ENCODE assay signal across 10 cellular contexts in the genomic region with DNA sequence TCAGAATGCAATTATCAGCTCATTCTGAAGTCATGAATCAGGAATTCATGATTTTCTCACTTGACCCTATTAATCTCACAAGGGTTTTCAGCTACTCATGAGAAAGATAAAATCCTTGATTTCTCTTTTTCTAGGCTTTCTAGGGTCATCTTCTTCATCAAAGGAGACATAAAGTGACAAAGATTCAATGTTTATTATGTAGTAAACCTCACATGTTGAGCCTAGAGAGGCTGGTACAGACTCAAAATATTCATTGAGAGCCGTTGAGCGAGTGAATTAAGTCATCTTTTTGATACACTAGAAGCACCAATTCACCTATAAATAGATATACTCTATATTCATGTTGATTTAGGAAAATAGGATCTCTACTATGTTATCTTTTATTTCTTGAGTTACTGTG.
DNase-seq lines count a peak whose midpoint lies in the region; ATAC-seq and TF ChIP-seq lines count a peak whose summit lies in the region.
"Had no signal": no experiment of that assay in that cellular context is flagged by ENCODE, and none has a peak within 500 bp of the region (broad histone marks: within the 10 kb centered on the region; RNA-seq: fewer than 3 reads in every experiment).

No MANE protein-coding gene starts in this region.

- no peak for TF ChIP-seq EP300 in suprapubic skin (IDR thresholded peaks at IDR 0.05)

- CTCF ChIA-PET in activated CD4-positive, alpha-beta memory T cell treated with anti-CD3 and anti-CD28 coated beads, Interleukin-2, amount 10 ng/mL, durations not matched to agents 7 days and 5 days (lab: Charles Lee): interaction anchor here (0.8 to 4.2 kb wide), 33 partner anchors 11 to 451 kb away, joined by 3 to 65 read pairs (median 5); a partner anchor contains a TSS

- H3K36me3 ChIP-seq in suprapubic skin (no peaks in the 10 kb centered on the region), upper lobe of right lung (peaks cover 13% of the 10 kb centered on the region)

- peaks cover 70% of the 10 kb centered on the region for H3K4me1 Mint-ChIP-seq in activated naive CD4-positive, alpha-beta T cell treated with anti-CD3 and anti-CD28 coated beads, Interleukin-2, amount 50 U/mL, for 24 hours
- H3K4me1 Mint-ChIP-seq in activated CD4-positive, alpha-beta memory T cell treated with anti-CD3 and anti-CD28 coated beads, Interleukin-2, amount 10 ng/mL, durations not matched to agents 7 days and 5 days: peaks cover 57% of the 10 kb centered on the region

- intact Hi-C loops in upper lobe of right lung (cut with DNase I): loop anchor here (5.0 to 10.0 kb wide), 2 partner anchors 144 to 282 kb away; no protein-coding TSS in a partner anchor

- H3K9me3 ChIP-seq in suprapubic skin: no peaks in the 10 kb centered on the region
- H3K9me3 ChIP-seq in upper lobe of right lung: no peaks in the 10 kb centered on the region

- 63% methylated on average over 2 of the region's 2 CpGs for WGBS in suprapubic skin

- H3K36me3 Mint-ChIP-seq in activated naive CD4-positive, alpha-beta T cell treated with anti-CD3 and anti-CD28 coated beads, Interleukin-2, amount 50 U/mL, for 24 hours: peaks cover 37% of the 10 kb centered on the region
- H3K36me3 Mint-ChIP-seq in activated CD4-positive, alpha-beta memory T cell treated with anti-CD3 and anti-CD28 coated beads, Interleukin-2, amount 10 ng/mL, durations not matched to agents 7 days and 5 days (ENCODE audit: low read depth): peaks cover 62% of the 10 kb centered on the region

- H3K27me3 ChIP-seq in suprapubic skin: no peaks in the 10 kb centered on the region
- no peaks in the 10 kb centered on the region for H3K27me3 ChIP-seq in upper lobe of right lung

- H3K4me1 ChIP-seq in suprapubic skin (peaks cover 27% of the 10 kb centered on the region), upper lobe of right lung (peaks cover 23% of the 10 kb centered on the region)

- H3K4me3 ChIP-seq in suprapubic skin (peak overlapping the region; percentile 16), upper lobe of right lung (no peak overlapping the region)

- no peaks in the 10 kb centered on the region for H3K27me3 Mint-ChIP-seq in activated naive CD4-positive, alpha-beta T cell treated with anti-CD3 and anti-CD28 coated beads, Interleukin-2, amount 50 U/mL, for 24 hours
- H3K27me3 Mint-ChIP-seq in activated CD4-positive, alpha-beta memory T cell treated with anti-CD3 and anti-CD28 coated beads, Interleukin-2, amount 10 ng/mL, durations not matched to agents 7 days and 5 days: no peaks in the 10 kb centered on the region
- H3K27me3 Mint-ChIP-seq: progenitor cell of endocrine pancreas had no signal

- POLR2A ChIA-PET in activated CD4-positive, alpha-beta memory T cell treated with anti-CD3 and anti-CD28 coated beads, Interleukin-2, amount 10 ng/mL, durations not matched to agents 7 days and 5 days (lab: Charles Lee): interaction anchor here (0.7 to 2.1 kb wide), 14 partner anchors 27 to 344 kb away, joined by 3 to 7 read pairs (median 4); a partner anchor contains a TSS

- no peak for ATAC-seq in HG02610 (IDR thresholded peaks at IDR 0.05; ENCODE audit: unreplicated experiment)
- ATAC-seq in upper lobe of right lung: no peak

- TF ChIP-seq CTCF in suprapubic skin (IDR thresholded peaks at IDR 0.05) (no peak), upper lobe of right lung (IDR thresholded peaks at IDR 0.05) (no peak)

- TF ChIP-seq POLR2A in suprapubic skin (IDR thresholded peaks at IDR 0.05): no peak

- peak overlapping the region; percentile 86 for H3K27ac Mint-ChIP-seq in activated naive CD4-positive, alpha-beta T cell treated with anti-CD3 and anti-CD28 coated beads, Interleukin-2, amount 50 U/mL, for 24 hours
- peak overlapping the region; percentile 59 for H3K27ac Mint-ChIP-seq in activated CD4-positive, alpha-beta memory T cell treated with anti-CD3 and anti-CD28 coated beads, Interleukin-2, amount 10 ng/mL, durations not matched to agents 7 days and 5 days

- H3K9me3 Mint-ChIP-seq in activated naive CD4-positive, alpha-beta T cell treated with anti-CD3 and anti-CD28 coated beads, Interleukin-2, amount 50 U/mL, for 24 hours: no peaks in the 10 kb centered on the region
- H3K9me3 Mint-ChIP-seq in activated CD4-positive, alpha-beta memory T cell treated with anti-CD3 and anti-CD28 coated beads, Interleukin-2, amount 10 ng/mL, durations not matched to agents 7 days and 5 days: no peaks in the 10 kb centered on the region

- H3K27ac ChIP-seq in suprapubic skin (peak overlapping the region; percentile 5), upper lobe of right lung (no peak overlapping the region)

- peak overlapping the region; percentile 37 for H3K4me3 Mint-ChIP-seq in activated naive CD4-positive, alpha-beta T cell treated with anti-CD3 and anti-CD28 coated beads, Interleukin-2, amount 50 U/mL, for 24 hours
- H3K4me3 Mint-ChIP-seq in activated CD4-positive, alpha-beta memory T cell treated with anti-CD3 and anti-CD28 coated beads, Interleukin-2, amount 10 ng/mL, durations not matched to agents 7 days and 5 days: peak overlapping the region; percentile 8

- no peak for DNase-seq in activated naive CD4-positive, alpha-beta T cell treated with anti-CD3 and anti-CD28 coated beads, Interleukin-2, amount 50 U/mL, for 16 hours
- DNase-seq in activated CD4-positive, alpha-beta memory T cell treated with anti-CD3 and anti-CD28 coated beads, Interleukin-2, amount 10 ng/mL, durations not matched to agents 7 days and 5 days: no peak
- DNase-seq in inferior parietal cortex (ENCODE audit: extremely low spot score): peak; percentile 55
- no peak for DNase-seq in suprapubic skin (ENCODE audit: low spot score in 2 of 2)
- DNase-seq in T1000 (lab: John Stamatoyannopoulos, UW): no peak
- DNase-seq in upper lobe of right lung: no peak
- DNase-seq: SIG-M5 had no signal
